In genomic region chr7:140222797-140223196, GRCh38 we compare ENCODE assay signal across 16 cellular contexts. TPM values are rescaled to one million over a fixed set of nuclear protein-coding genes. Genes with fewer than 3 reads are reported as not detected.
DNase-seq lines count a peak whose midpoint lies in the region; ATAC-seq and TF ChIP-seq lines count a peak whose summit lies in the region.
"Had no signal": no experiment of that assay in that cellular context is flagged by ENCODE, and none has a peak within 500 bp of the region (broad histone marks: within the 10 kb centered on the region; RNA-seq: fewer than 3 reads in every experiment).

No MANE protein-coding gene starts in this region.

- peak overlapping the region; percentile 94 for H3K27ac Mint-ChIP-seq in activated naive CD4-positive, alpha-beta T cell treated with anti-CD3 and anti-CD28 coated beads, Interleukin-2, amount 10 ng/mL, durations not matched to agents 7 days and 5 days
- peak overlapping the region in 1 of 2 donors; percentile 12 for H3K27ac Mint-ChIP-seq in activated naive CD4-positive, alpha-beta T cell treated with anti-CD3 and anti-CD28 coated beads, Interleukin-2, amount 50 U/mL, for 72 hours
- H3K27ac Mint-ChIP-seq in T-cell, result peak overlapping the region; percentile 66 to 95
- H3K27ac Mint-ChIP-seq in stimulated activated memory B cell treated with anti-CD40 and anti-IgM and Interleukin-4, amounts not matched to agents 10 μg/mL and 1 μg/mL and 100 μg/mL, for 72 hours, result peak overlapping the region; percentile 67
- H3K27ac Mint-ChIP-seq: activated CD8-positive, alpha-beta T cell treated with anti-CD3 and anti-CD28 coated beads, Interleukin-2, amount 10 ng/mL, durations not matched to agents 7 days and 5 days; activated naive CD8-positive, alpha-beta T cell treated with anti-CD3 and anti-CD28 coated beads, Interleukin-2, amount 50 U/mL, for 24 hours had no signal

- no peaks in the 10 kb centered on the region for H3K4me1 ChIP-seq in A673 (ENCODE audit: insufficient read depth, low read length, poor library complexity, severe bottlenecking)
- H3K4me1 ChIP-seq: gastrocnemius medialis, left lung had no signal

- H3K36me3 ChIP-seq in WERI-Rb-1 (no peaks in the 10 kb centered on the region), A673 (ENCODE audit: insufficient read depth, low read length, poor library complexity, severe bottlenecking) (no peaks in the 10 kb centered on the region)
- H3K36me3 ChIP-seq: gastrocnemius medialis, left lung, ovary had no signal

- H3K4me1 Mint-ChIP-seq in activated naive CD4-positive, alpha-beta T cell treated with anti-CD3 and anti-CD28 coated beads, Interleukin-2, amount 10 ng/mL, durations not matched to agents 7 days and 5 days, result peaks cover 57% of the 10 kb centered on the region
- peaks cover 43 to 50% (median 43%) of the 10 kb centered on the region in 3 donors for H3K4me1 Mint-ChIP-seq in T-cell
- H3K4me1 Mint-ChIP-seq in stimulated activated memory B cell treated with anti-CD40 and anti-IgM and Interleukin-4, amounts not matched to agents 10 μg/mL and 1 μg/mL and 100 μg/mL, for 72 hours, result peaks cover 42% of the 10 kb centered on the region

- H3K27ac ChIP-seq in WERI-Rb-1 (no peak overlapping the region), A673 (ENCODE audit: low read depth, low read length, poor library complexity, severe bottlenecking) (no peak overlapping the region)
- H3K27ac ChIP-seq: gastrocnemius medialis, left lung, ovary had no signal

- H3K4me3 Mint-ChIP-seq in activated naive CD4-positive, alpha-beta T cell treated with anti-CD3 and anti-CD28 coated beads, Interleukin-2, amount 10 ng/mL, durations not matched to agents 7 days and 5 days, result no peak overlapping the region
- peak overlapping the region in 1 of 3 donors; percentile 62 for H3K4me3 Mint-ChIP-seq in T-cell
- H3K4me3 Mint-ChIP-seq in stimulated activated memory B cell treated with anti-CD40 and anti-IgM and Interleukin-4, amounts not matched to agents 10 μg/mL and 1 μg/mL and 100 μg/mL, for 72 hours, result peak overlapping the region; percentile 44
- H3K4me3 Mint-ChIP-seq: activated CD8-positive, alpha-beta T cell treated with anti-CD3 and anti-CD28 coated beads, Interleukin-2, amount 10 ng/mL, durations not matched to agents 7 days and 5 days; activated naive CD8-positive, alpha-beta T cell treated with anti-CD3 and anti-CD28 coated beads, Interleukin-2, amount 50 U/mL, for 24 hours had no signal

- ATAC-seq in activated naive CD4-positive, alpha-beta T cell treated with anti-CD3 and anti-CD28 coated beads, Interleukin-2, amount 50 U/mL, for 72 hours, result no peak
- ATAC-seq in HG02759 (IDR thresholded peaks at IDR 0.05; ENCODE audit: unreplicated experiment), result peak; percentile 56
- peak in 2 of 4 experiments; percentile 28 to 37 for ATAC-seq in T-cell (replicated peaks in 1 of 4)
- ATAC-seq in stimulated activated memory B cell treated with anti-CD40 and anti-IgM and Interleukin-4, amounts not matched to agents 10 μg/mL and 1 μg/mL and 100 μg/mL, for 72 hours, result peak; percentile 94
- ATAC-seq: activated CD8-positive, alpha-beta T cell treated with anti-CD3 and anti-CD28 coated beads, Interleukin-2, amount 10 ng/mL, durations not matched to agents 7 days and 5 days; gastrocnemius medialis; left lung; Panc1 had no signal

- peaks cover 3% of the 10 kb centered on the region for H3K36me3 Mint-ChIP-seq in activated naive CD4-positive, alpha-beta T cell treated with anti-CD3 and anti-CD28 coated beads, Interleukin-2, amount 10 ng/mL, durations not matched to agents 7 days and 5 days
- peaks cover 0 to 14% of the 10 kb centered on the region in 2 donors for H3K36me3 Mint-ChIP-seq in activated naive CD4-positive, alpha-beta T cell treated with anti-CD3 and anti-CD28 coated beads, Interleukin-2, amount 50 U/mL, for 72 hours
- H3K36me3 Mint-ChIP-seq in T-cell, result no peaks in the 10 kb centered on the region
- H3K36me3 Mint-ChIP-seq in stimulated activated memory B cell treated with anti-CD40 and anti-IgM and Interleukin-4, amounts not matched to agents 10 μg/mL and 1 μg/mL and 100 μg/mL, for 72 hours, result peaks cover 6% of the 10 kb centered on the region

- CTCF ChIA-PET in activated naive CD4-positive, alpha-beta T cell treated with anti-CD3 and anti-CD28 coated beads, Interleukin-2, amount 10 ng/mL, durations not matched to agents 7 days and 5 days (lab: Charles Lee), result no interaction called here
- CTCF ChIA-PET in T-cell (lab: Charles Lee), result no interaction called here
- CTCF ChIA-PET in A673 (lab: Charles Lee), result interaction anchor here (0.6 kb wide), 1 partner anchor 164 kb away, joined by 3 read pairs; no protein-coding TSS in a partner anchor

- H3K27me3 Mint-ChIP-seq in activated naive CD4-positive, alpha-beta T cell treated with anti-CD3 and anti-CD28 coated beads, Interleukin-2, amount 10 ng/mL, durations not matched to agents 7 days and 5 days, result peaks cover 2% of the 10 kb centered on the region
- no peaks in the 10 kb centered on the region for H3K27me3 Mint-ChIP-seq in T-cell
- H3K27me3 Mint-ChIP-seq in stimulated activated memory B cell treated with anti-CD40 and anti-IgM and Interleukin-4, amounts not matched to agents 10 μg/mL and 1 μg/mL and 100 μg/mL, for 72 hours, result no peaks in the 10 kb centered on the region
- H3K27me3 Mint-ChIP-seq: activated naive CD8-positive, alpha-beta T cell treated with anti-CD3 and anti-CD28 coated beads, Interleukin-2, amount 50 U/mL, for 24 hours had no signal

- peaks cover 10% of the 10 kb centered on the region for H3K9me3 Mint-ChIP-seq in activated naive CD4-positive, alpha-beta T cell treated with anti-CD3 and anti-CD28 coated beads, Interleukin-2, amount 10 ng/mL, durations not matched to agents 7 days and 5 days
- peaks cover 0 to 12% of the 10 kb centered on the region in 2 donors for H3K9me3 Mint-ChIP-seq in activated naive CD4-positive, alpha-beta T cell treated with anti-CD3 and anti-CD28 coated beads, Interleukin-2, amount 50 U/mL, for 72 hours
- H3K9me3 Mint-ChIP-seq in T-cell, result peaks cover 0 to 4% (median 4%) of the 10 kb centered on the region in 3 donors
- peaks cover 7% of the 10 kb centered on the region for H3K9me3 Mint-ChIP-seq in stimulated activated memory B cell treated with anti-CD40 and anti-IgM and Interleukin-4, amounts not matched to agents 10 μg/mL and 1 μg/mL and 100 μg/mL, for 72 hours

- POLR2A ChIA-PET in T-cell (lab: Charles Lee), result no interaction called here
- POLR2A ChIA-PET in A673 (lab: Charles Lee; ENCODE audit: low non-redundant PET), result no interaction called here

- TF ChIP-seq CTCF in WERI-Rb-1 (IDR thresholded peaks at IDR 0.05; ENCODE audit: low read depth, low read length) (no peak), A673 (conservative IDR thresholded peaks at IDR 0.05; ENCODE audit: low read depth, low read length) (no peak)

- H3K9me3 ChIP-seq in WERI-Rb-1 (ENCODE audit: severe bottlenecking), result no peaks in the 10 kb centered on the region
- H3K9me3 ChIP-seq in A673 (ENCODE audit: low read depth, low read length, poor library complexity, severe bottlenecking), result no peaks in the 10 kb centered on the region
- H3K9me3 ChIP-seq: gastrocnemius medialis, left lung, ovary had no signal

- no peak overlapping the region for H3K4me3 ChIP-seq in WERI-Rb-1 (ENCODE audit: low read depth, low read length)
- no peak overlapping the region for H3K4me3 ChIP-seq in A673 (ENCODE audit: low read depth, low read length, poor library complexity, severe bottlenecking)
- H3K4me3 ChIP-seq: gastrocnemius medialis, left lung, ovary had no signal

- intact Hi-C loops in A673 (cut with micrococcal nuclease; ENCODE audit: unreplicated experiment), result no loop called here

- DNase-seq in activated naive CD4-positive, alpha-beta T cell treated with anti-CD3 and anti-CD28 coated beads, Interleukin-2, amount 10 ng/mL, durations not matched to agents 7 days and 5 days, result no peak
- DNase-seq in activated naive CD4-positive, alpha-beta T cell treated with anti-CD3 and anti-CD28 coated beads, Interleukin-2, amount 50 U/mL, for 72 hours (ENCODE audit: low spot score in 2 of 2), result no peak
- DNase-seq in T-cell (no peak), WERI-Rb-1 (no peak), A673 (ENCODE audit: low spot score) (no peak)
- DNase-seq in activated T-cell treated with anti-CD3 and anti-CD28 coated beads, Interleukin-2, amount 50 U/mL, for 1 hour, result no peak
- DNase-seq: activated CD8-positive, alpha-beta T cell treated with anti-CD3 and anti-CD28 coated beads, Interleukin-2, amount 10 ng/mL, durations not matched to agents 7 days and 5 days; activated naive CD8-positive, alpha-beta T cell treated with anti-CD3 and anti-CD28 coated beads, Interleukin-2, amount 50 U/mL, for 24 hours; dermis blood vessel endothelial cell; gastrocnemius medialis; left lung; NCI-H1092 treated with DMSO at 0.1 percent for 48 hours; ovary had no signal

- BruUV-seq in A673 (replicated peaks; lab: Mats Ljungman, UMichigan), result no TSS peak

- H3K27me3 ChIP-seq in WERI-Rb-1 (ENCODE audit: insufficient read depth, low read depth, severe bottlenecking), result no peaks in the 10 kb centered on the region
- H3K27me3 ChIP-seq in A673 (replicated peaks; ENCODE audit: insufficient read depth, low read depth, low read length, poor library complexity), result no peaks in the 10 kb centered on the region
- H3K27me3 ChIP-seq: gastrocnemius medialis, ovary had no signal

RNA-seq across cellular contexts. Expression of gene KDM7A, which starts 46.0 kb away (rescaled TPM):
- 10 to 100 TPM; 28.4 to 38.6 TPM for total RNA-seq in activated naive CD4-positive, alpha-beta T cell treated with anti-CD3 and anti-CD28 coated beads, Interleukin-2, amount 50 U/mL, for 72 hours
- total RNA-seq in T-cell (10 to 100 TPM; 36.5 to 60.2 (median 55.0) TPM), A673 (2021) (9.6 and 11.7 TPM in 2 replicates)

Comparison
In these comparisons a context has a peak if more than half of its experiments do, and no peak if none do; other contexts are left out.
1. ATAC-seq: peak in HG02759 (single experiment) and stimulated activated memory B cell treated with anti-CD40 and anti-IgM and Interleukin-4, amounts not matched to agents 10 μg/mL and 1 μg/mL and 100 μg/mL, for 72 hours (single experiment); none in activated naive CD4-positive, alpha-beta T cell treated with anti-CD3 and anti-CD28 coated beads, Interleukin-2, amount 50 U/mL, for 72 hours (0 of 2).